In the genomic region with DNA sequence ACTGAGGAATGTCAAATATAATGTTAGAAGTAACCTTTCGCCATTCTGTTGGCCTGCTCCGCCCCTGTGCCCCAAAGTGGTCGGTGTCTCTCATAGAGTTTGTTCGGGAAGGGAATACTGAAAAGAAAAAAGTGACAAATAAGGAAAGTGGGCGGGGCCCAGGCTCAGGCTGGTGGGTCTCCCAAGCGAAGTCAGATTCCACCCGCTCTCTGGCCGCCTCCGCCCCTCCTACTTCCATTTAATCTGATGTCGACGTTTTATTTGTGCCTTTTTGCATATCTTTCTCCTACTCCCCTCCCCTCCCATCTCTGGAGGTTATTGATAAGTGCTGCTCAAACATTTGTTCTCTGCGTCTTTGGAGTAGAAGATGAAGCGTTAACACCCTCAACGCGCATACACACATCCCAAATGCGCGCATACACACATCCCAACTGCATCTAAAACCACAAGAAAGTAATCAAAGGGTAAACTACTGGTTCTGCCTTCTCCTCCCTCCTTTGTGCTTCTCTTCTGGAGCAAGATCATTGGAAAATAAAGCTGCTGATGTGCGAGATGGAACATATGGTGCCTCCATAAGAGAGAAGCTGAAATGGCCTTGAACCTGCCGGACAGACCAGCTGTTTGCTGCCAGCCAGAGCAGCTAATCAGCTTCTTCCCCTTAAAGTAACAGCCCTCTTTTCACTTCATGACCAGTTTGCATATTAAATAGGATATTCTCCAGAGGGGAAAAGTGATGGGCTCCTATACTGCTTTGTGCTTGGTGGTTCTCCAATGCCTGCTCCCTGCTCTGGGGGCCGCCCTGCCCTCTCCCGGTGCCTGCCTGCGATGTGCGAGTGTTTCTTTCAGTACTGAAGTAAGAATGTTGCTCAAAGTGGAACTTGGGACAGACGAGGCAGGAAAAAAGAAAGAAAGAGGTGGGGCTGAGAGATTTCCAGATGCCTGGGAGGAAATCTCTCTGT, we compare ENCODE assay signal across 7 cellular contexts. TPM values are rescaled to one million over a fixed set of nuclear protein-coding genes. Genes with fewer than 3 reads are reported as not detected.
DNase-seq lines count a peak whose midpoint lies in the region; ATAC-seq lines count a peak whose summit lies in the region.

No MANE protein-coding gene starts in this region.

- H4K91ac ChIP-seq in mesenchymal stem cell (ENCODE audit: low read length), result no peak overlapping the region

- no peak overlapping the region for H2BK120ac ChIP-seq in mesenchymal stem cell (ENCODE audit: low read depth, low read length)

- no peaks in the 10 kb centered on the region for H3K9me3 Mint-ChIP-seq in effector memory CD8-positive, alpha-beta T cell

- H3K4me1 Mint-ChIP-seq in effector memory CD8-positive, alpha-beta T cell (ENCODE audit: low read depth in 2 of 2), result peaks cover 14 to 19% of the 10 kb centered on the region in 2 donors

- H3K27ac Mint-ChIP-seq in effector memory CD8-positive, alpha-beta T cell, result peak overlapping the region; percentile 22 to 73

- H2BK5ac ChIP-seq in mesenchymal stem cell (ENCODE audit: low read depth, low read length, poor library complexity, severe bottlenecking), result no peak overlapping the region

- H3K9me3 ChIP-seq in mesenchymal stem cell (ENCODE audit: control insufficient read depth, low read length), result peaks cover 6% of the 10 kb centered on the region
- no peaks in the 10 kb centered on the region for H3K9me3 ChIP-seq in thymus (ENCODE audit: control insufficient read depth)

- H3K36me3 Mint-ChIP-seq in effector memory CD8-positive, alpha-beta T cell (ENCODE audit: insufficient read depth), result peaks cover 4% of the 10 kb centered on the region

- no peak for ATAC-seq in effector memory CD8-positive, alpha-beta T cell (replicated peaks)
- ATAC-seq in HG02852 (IDR thresholded peaks at IDR 0.05; ENCODE audit: unreplicated experiment), result no peak

- H3K27me3 ChIP-seq in mesenchymal stem cell (ENCODE audit: control insufficient read depth in 1 of 2, insufficient read depth in 1 of 2, low read length in 2 of 2) (peaks cover 0 to 4% of the 10 kb centered on the region in 2 experiments), thymus (ENCODE audit: control insufficient read depth, insufficient read depth) (peaks cover 12% of the 10 kb centered on the region)

- no peak overlapping the region for H3K14ac ChIP-seq in mesenchymal stem cell (ENCODE audit: low read length in 2 of 2)

- H3K79me1 ChIP-seq in mesenchymal stem cell (replicated peaks; ENCODE audit: low read length, poor library complexity, severe bottlenecking), result no peaks in the 10 kb centered on the region

- H2BK12ac ChIP-seq in mesenchymal stem cell (ENCODE audit: low read length in 2 of 2), result no peak overlapping the region

- H3K4me1 ChIP-seq in mesenchymal stem cell (ENCODE audit: control insufficient read depth, insufficient read depth, low read depth, low read length) (peaks cover 8% of the 10 kb centered on the region), thymus (ENCODE audit: control insufficient read depth, insufficient read depth, low read length) (peaks cover 11% of the 10 kb centered on the region)

- peak overlapping the region; percentile 87 for H3K27ac ChIP-seq in mesenchymal stem cell (ENCODE audit: low read length, poor library complexity, severe bottlenecking)
- H3K27ac ChIP-seq in thymus (ENCODE audit: low read depth), result no peak overlapping the region

- H3K9ac ChIP-seq in mesenchymal stem cell (ENCODE audit: low read length), result peak overlapping the region; percentile 94

- H2AK5ac ChIP-seq in mesenchymal stem cell (ENCODE audit: low read length, severe bottlenecking), result no peak overlapping the region

- no peak overlapping the region for H3K23ac ChIP-seq in mesenchymal stem cell (ENCODE audit: low read length in 2 of 2)

- DNase-seq in HCEC 1CT (peak; percentile 38), RKO (ENCODE audit: low spot score) (peak; percentile 39), mesenchymal stem cell (peak; percentile 83), NCI-H1930 (lab: John Stamatoyannopoulos, UW) (no peak)
- no peak for DNase-seq in effector memory CD8-positive, alpha-beta T cell

- H4K8ac ChIP-seq in mesenchymal stem cell (ENCODE audit: low read length), result no peak overlapping the region

- peak overlapping the region; percentile 84 to 86 for H3K4me3 Mint-ChIP-seq in effector memory CD8-positive, alpha-beta T cell

- H3K36me3 ChIP-seq in mesenchymal stem cell (ENCODE audit: control insufficient read depth in 1 of 2, insufficient read depth in 2 of 2, low read depth in 1 of 2, low read length in 2 of 2) (no peaks in the 10 kb centered on the region), thymus (ENCODE audit: control insufficient read depth, insufficient read depth) (no peaks in the 10 kb centered on the region)

- peak overlapping the region; percentile 10 for H2AFZ ChIP-seq in mesenchymal stem cell (ENCODE audit: low read depth, low read length)

- peak overlapping the region in 1 of 2 experiments; percentile 21 for H3K18ac ChIP-seq in mesenchymal stem cell (ENCODE audit: low read depth in 1 of 2, low read length in 2 of 2)

- H3K4ac ChIP-seq in mesenchymal stem cell (ENCODE audit: low read depth in 1 of 2, low read length in 2 of 2), result no peak overlapping the region

- no peaks in the 10 kb centered on the region for H3K27me3 Mint-ChIP-seq in effector memory CD8-positive, alpha-beta T cell

- H2BK15ac ChIP-seq in mesenchymal stem cell (ENCODE audit: low read depth, poor library complexity, severe bottlenecking), result no peak overlapping the region

- H3K4me2 ChIP-seq in mesenchymal stem cell (ENCODE audit: low read length, poor library complexity, severe bottlenecking), result peak overlapping the region; percentile 87

- 2% methylated on average over 8 of the region's 24 CpGs for WGBS in mesenchymal stem cell
- 2% methylated on average over 24 of the region's 24 CpGs for WGBS in thymus

- peak overlapping the region; percentile 63 to 79 for H3K4me3 ChIP-seq in mesenchymal stem cell (ENCODE audit: insufficient read depth in 1 of 2, low read depth in 1 of 2, low read length in 2 of 2)
- H3K4me3 ChIP-seq in thymus (ENCODE audit: low read length), result peak overlapping the region; percentile 67

RNA-seq across cellular contexts. Expression of gene MAMLD1, which starts 3.1 kb away (rescaled TPM):
- polyA plus RNA-seq in mesenchymal stem cell (2013, experiment 1 of 2), result 3.4 TPM
- 3.3 TPM for polyA plus RNA-seq in mesenchymal stem cell (2013, experiment 2 of 2)
- polyA plus RNA-seq in thymus, result 0.96 TPM

Comparison
In these comparisons a context has a peak if more than half of its experiments do, and no peak if none do; other contexts are left out.
1. DNase-seq: peak in HCEC 1CT (single experiment), RKO (single experiment) and mesenchymal stem cell (single experiment); none in effector memory CD8-positive, alpha-beta T cell (0 of 3) and NCI-H1930 (0 of 2).